36 cellular contexts compared by ENCODE assay signal in genomic region chr5:3190930-3191329, GRCh38.
"Had no signal": no experiment of that assay in that cellular context is flagged by ENCODE, and none has a peak within 500 bp of the region (broad histone marks: within the 10 kb centered on the region; RNA-seq: fewer than 3 reads in every experiment).

No MANE protein-coding gene starts in this region.

- H3K9me3 ChIP-seq: adrenal gland, body of pancreas, heart left ventricle had no signal

- H3K4me1 Mint-ChIP-seq: activated CD4-positive, alpha-beta T cell treated with anti-CD3 and anti-CD28 coated beads for 36 hours; activated CD4-positive, alpha-beta T cell treated with anti-CD3 and anti-CD28 coated beads, Interleukin-2, amount 10 ng/mL, durations not matched to agents 24 days and 14 days; activated CD8-positive, alpha-beta memory T cell treated with anti-CD3 and anti-CD28 coated beads, Interleukin-2, amount 10 ng/mL, durations not matched to agents 7 days and 5 days; activated naive CD4-positive, alpha-beta T cell treated with anti-CD3 and anti-CD28 coated beads, Interleukin-2, amount 50 U/mL, for 24 hours; activated naive CD8-positive, alpha-beta T cell treated with anti-CD3 and anti-CD28 coated beads for 36 hours; activated naive CD8-positive, alpha-beta T cell treated with anti-CD3 and anti-CD28 coated beads, Interleukin-2, amount 50 U/mL, for 24 hours; T-helper 17 cell had no signal

- H3K4me1 ChIP-seq: adrenal gland, body of pancreas, heart left ventricle had no signal

- H3K27me3 ChIP-seq: adrenal gland, body of pancreas had no signal

- DNase-seq: activated CD4-positive, alpha-beta memory T cell treated with anti-CD3 and anti-CD28 coated beads for 36 hours; activated CD4-positive, alpha-beta T cell treated with anti-CD3 and anti-CD28 coated beads for 36 hours; activated CD4-positive, alpha-beta T cell treated with anti-CD3 and anti-CD28 coated beads, Interleukin-2, amount 10 ng/mL, durations not matched to agents 24 days and 14 days; activated CD4-positive, CD25-positive, alpha-beta regulatory T cell; activated CD4-positive, CD25-positive, alpha-beta regulatory T cell treated with anti-CD3 and anti-CD28 coated beads, Interleukin-2, amount 50 U/mL, for 72 hours; activated CD8-positive, alpha-beta memory T cell treated with anti-CD3 and anti-CD28 coated beads, Interleukin-2, amount 10 ng/mL, durations not matched to agents 7 days and 5 days; activated CD8-positive, alpha-beta memory T cell treated with anti-CD3 and anti-CD28 coated beads, Interleukin-2, amount 50 U/mL, for 4 hours; activated CD8-positive, alpha-beta T cell treated with anti-CD3 and anti-CD28 coated beads, Interleukin-2, amount 10 ng/mL, durations not matched to agents 7 days and 5 days; activated effector memory CD4-positive, alpha-beta T cell treated with anti-CD3 and anti-CD28 coated beads, Interleukin-2, amount 50 U/mL, for 16 hours; activated naive CD4-positive, alpha-beta T cell treated with anti-CD3 and anti-CD28 coated beads for 36 hours; activated naive CD8-positive, alpha-beta T cell treated with anti-CD3 and anti-CD28 coated beads for 36 hours; activated naive CD8-positive, alpha-beta T cell treated with anti-CD3 and anti-CD28 coated beads, Interleukin-2, amount 50 U/mL, for 24 hours; activated T-cell treated with anti-CD3 and anti-CD28 coated beads, Interleukin-2, amount 50 U/mL, for 1 hour; activated T-cell treated with anti-CD3 and anti-CD28 coated beads, Interleukin-2, amount 50 U/mL, for 48 hours; adrenal gland; amygdala; aorta; body of pancreas; central memory CD4-positive, alpha-beta T cell; cerebellar nuclear complex; dorsolateral prefrontal cortex; effector memory CD4-positive, alpha-beta T cell; endodermal cell; foreskin fibroblast; glutamatergic neuron; heart left ventricle; T-helper 17 cell; T1000; WERI-Rb-1 had no signal

- H3K36me3 Mint-ChIP-seq: activated CD4-positive, alpha-beta memory T cell treated with anti-CD3 and anti-CD28 coated beads for 36 hours; activated CD8-positive, alpha-beta memory T cell treated with anti-CD3 and anti-CD28 coated beads, Interleukin-2, amount 10 ng/mL, durations not matched to agents 7 days and 5 days; activated naive CD4-positive, alpha-beta T cell treated with anti-CD3 and anti-CD28 coated beads, Interleukin-2, amount 50 U/mL, for 24 hours; activated naive CD8-positive, alpha-beta T cell treated with anti-CD3 and anti-CD28 coated beads for 36 hours had no signal

- H3K36me3 ChIP-seq: adrenal gland, heart left ventricle, WERI-Rb-1 had no signal

- H3K4me3 Mint-ChIP-seq: activated CD4-positive, alpha-beta memory T cell treated with anti-CD3 and anti-CD28 coated beads for 36 hours; activated CD4-positive, alpha-beta T cell treated with anti-CD3 and anti-CD28 coated beads for 36 hours; activated CD4-positive, alpha-beta T cell treated with anti-CD3 and anti-CD28 coated beads, Interleukin-2, amount 10 ng/mL, durations not matched to agents 24 days and 14 days; activated CD8-positive, alpha-beta memory T cell treated with anti-CD3 and anti-CD28 coated beads, Interleukin-2, amount 10 ng/mL, durations not matched to agents 7 days and 5 days; activated CD8-positive, alpha-beta T cell treated with anti-CD3 and anti-CD28 coated beads, Interleukin-2, amount 10 ng/mL, durations not matched to agents 7 days and 5 days; activated naive CD4-positive, alpha-beta T cell treated with anti-CD3 and anti-CD28 coated beads for 36 hours; activated naive CD4-positive, alpha-beta T cell treated with anti-CD3 and anti-CD28 coated beads, Interleukin-2, amount 50 U/mL, for 24 hours; activated naive CD8-positive, alpha-beta T cell treated with anti-CD3 and anti-CD28 coated beads for 36 hours; activated naive CD8-positive, alpha-beta T cell treated with anti-CD3 and anti-CD28 coated beads, Interleukin-2, amount 50 U/mL, for 24 hours; activated T-helper 1 cell treated with anti-CD3 and anti-CD28 coated beads, Interleukin-12 subunit alpha, Interleukin-12 subunit beta, Interleukin-2, Interleukin-4 antibody, amounts not matched to agents 30 ng/mL and 10 ng/mL and 1 ng/mL, durations not matched to agents 14 hours and 24 hours and 36 hours; dendritic cell treated with granulocyte-macrophage colony-stimulating factor and Interleukin-4, amounts not matched to agents 40 ng/mL and 50 ng/mL, for 4 days; endodermal cell; T-helper 17 cell; T-helper 2 cell treated with Interferon-gamma antibody and Interleukin-4, amounts not matched to agents 5 μg/mL and 100 μg/mL, for 36 hours had no signal

- H3K9me3 Mint-ChIP-seq: activated CD4-positive, alpha-beta memory T cell treated with anti-CD3 and anti-CD28 coated beads for 36 hours; activated CD4-positive, alpha-beta T cell treated with anti-CD3 and anti-CD28 coated beads, Interleukin-2, amount 10 ng/mL, durations not matched to agents 24 days and 14 days; activated naive CD4-positive, alpha-beta T cell treated with anti-CD3 and anti-CD28 coated beads, Interleukin-2, amount 50 U/mL, for 24 hours; activated naive CD8-positive, alpha-beta T cell treated with anti-CD3 and anti-CD28 coated beads for 36 hours; activated naive CD8-positive, alpha-beta T cell treated with anti-CD3 and anti-CD28 coated beads, Interleukin-2, amount 50 U/mL, for 24 hours; activated T-helper 1 cell treated with anti-CD3 and anti-CD28 coated beads, Interleukin-12 subunit alpha, Interleukin-12 subunit beta, Interleukin-2, Interleukin-4 antibody, amounts not matched to agents 30 ng/mL and 10 ng/mL and 1 ng/mL, durations not matched to agents 14 hours and 24 hours and 36 hours; activated T-helper 2 cell treated with anti-CD3 and anti-CD28 coated beads, Interferon-gamma antibody, Interleukin-2, Interleukin-4, amounts not matched to agents 10 μg/mL and 5 μg/mL and 100 μg/mL, durations not matched to agents 14 hours and 24 hours and 36 hours; dendritic cell treated with granulocyte-macrophage colony-stimulating factor and Interleukin-4, amounts not matched to agents 40 ng/mL and 50 ng/mL, for 4 days; endodermal cell; T-helper 2 cell treated with Interferon-gamma antibody and Interleukin-4, amounts not matched to agents 5 μg/mL and 100 μg/mL, for 36 hours had no signal

- H3K27ac Mint-ChIP-seq: activated CD4-positive, alpha-beta memory T cell treated with anti-CD3 and anti-CD28 coated beads for 36 hours; activated CD4-positive, alpha-beta T cell treated with anti-CD3 and anti-CD28 coated beads for 36 hours; activated CD4-positive, alpha-beta T cell treated with anti-CD3 and anti-CD28 coated beads, Interleukin-2, amount 10 ng/mL, durations not matched to agents 24 days and 14 days; activated CD8-positive, alpha-beta memory T cell treated with anti-CD3 and anti-CD28 coated beads, Interleukin-2, amount 10 ng/mL, durations not matched to agents 7 days and 5 days; activated CD8-positive, alpha-beta T cell treated with anti-CD3 and anti-CD28 coated beads, Interleukin-2, amount 10 ng/mL, durations not matched to agents 7 days and 5 days; activated naive CD4-positive, alpha-beta T cell treated with anti-CD3 and anti-CD28 coated beads for 36 hours; activated naive CD4-positive, alpha-beta T cell treated with anti-CD3 and anti-CD28 coated beads, Interleukin-2, amount 50 U/mL, for 24 hours; activated naive CD8-positive, alpha-beta T cell treated with anti-CD3 and anti-CD28 coated beads for 36 hours; activated naive CD8-positive, alpha-beta T cell treated with anti-CD3 and anti-CD28 coated beads, Interleukin-2, amount 50 U/mL, for 24 hours; activated T-helper 1 cell treated with anti-CD3 and anti-CD28 coated beads, Interleukin-12 subunit alpha, Interleukin-12 subunit beta, Interleukin-2, Interleukin-4 antibody, amounts not matched to agents 30 ng/mL and 10 ng/mL and 1 ng/mL, durations not matched to agents 14 hours and 24 hours and 36 hours; activated T-helper 2 cell treated with anti-CD3 and anti-CD28 coated beads, Interferon-gamma antibody, Interleukin-2, Interleukin-4, amounts not matched to agents 10 μg/mL and 5 μg/mL and 100 μg/mL, durations not matched to agents 14 hours and 24 hours and 36 hours; dendritic cell treated with granulocyte-macrophage colony-stimulating factor and Interleukin-4, amounts not matched to agents 40 ng/mL and 50 ng/mL, for 4 days; endodermal cell; T-helper 17 cell; T-helper 2 cell treated with Interferon-gamma antibody and Interleukin-4, amounts not matched to agents 5 μg/mL and 100 μg/mL, for 36 hours had no signal

- H3K27me3 Mint-ChIP-seq: activated CD4-positive, alpha-beta memory T cell treated with anti-CD3 and anti-CD28 coated beads for 36 hours; activated CD4-positive, alpha-beta T cell treated with anti-CD3 and anti-CD28 coated beads for 36 hours; activated CD4-positive, alpha-beta T cell treated with anti-CD3 and anti-CD28 coated beads, Interleukin-2, amount 10 ng/mL, durations not matched to agents 24 days and 14 days; activated CD8-positive, alpha-beta memory T cell treated with anti-CD3 and anti-CD28 coated beads, Interleukin-2, amount 10 ng/mL, durations not matched to agents 7 days and 5 days; activated naive CD4-positive, alpha-beta T cell treated with anti-CD3 and anti-CD28 coated beads, Interleukin-2, amount 50 U/mL, for 24 hours; dendritic cell treated with granulocyte-macrophage colony-stimulating factor and Interleukin-4, amounts not matched to agents 40 ng/mL and 50 ng/mL, for 4 days; T-helper 17 cell had no signal

- ATAC-seq: activated CD4-positive, alpha-beta T cell treated with anti-CD3 and anti-CD28 coated beads for 36 hours; activated CD8-positive, alpha-beta memory T cell treated with anti-CD3 and anti-CD28 coated beads, Interleukin-2, amount 10 ng/mL, durations not matched to agents 7 days and 5 days; activated CD8-positive, alpha-beta T cell treated with anti-CD3 and anti-CD28 coated beads, Interleukin-2, amount 10 ng/mL, durations not matched to agents 7 days and 5 days; activated naive CD8-positive, alpha-beta T cell treated with anti-CD3 and anti-CD28 coated beads, Interleukin-2, amount 50 U/mL, for 24 hours; body of pancreas; esophagus mucosa; heart left ventricle; T-helper 17 cell had no signal

- H3K27ac ChIP-seq: adrenal gland, body of pancreas, coronary artery, dorsolateral prefrontal cortex, heart left ventricle, WERI-Rb-1 had no signal

- H3K4me3 ChIP-seq: adrenal gland, body of pancreas, coronary artery, dorsolateral prefrontal cortex, heart left ventricle had no signal
